In the genomic region with DNA sequence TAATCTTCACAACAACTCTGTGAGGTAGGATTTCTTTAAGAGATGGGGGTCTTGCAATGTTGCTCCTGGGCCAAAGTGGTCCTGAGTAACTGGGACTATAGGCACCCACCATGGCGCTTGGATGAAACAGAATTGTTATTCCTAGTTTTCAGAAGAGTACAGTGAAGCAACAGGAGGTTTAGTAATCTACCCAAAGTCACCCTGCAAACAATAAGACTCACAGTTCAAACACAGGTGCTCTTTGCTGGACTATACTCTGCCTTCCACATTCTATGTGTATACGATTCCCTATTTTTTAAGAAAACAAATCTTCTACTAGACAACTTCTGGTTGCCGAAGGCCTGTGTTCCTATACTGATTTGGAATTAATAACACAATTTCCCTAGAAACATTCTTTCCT, we compare ENCODE assay signal across 9 cellular contexts. TPM values are rescaled to one million over a fixed set of nuclear protein-coding genes. Genes with fewer than 3 reads are reported as not detected.
"Had no signal": no experiment of that assay in that cellular context is flagged by ENCODE, and none has a peak within 500 bp of the region (broad histone marks: within the 10 kb centered on the region; RNA-seq: fewer than 3 reads in every experiment).

No MANE protein-coding gene starts in this region.

- ATAC-seq: HCT116, K562 had no signal

- H3K9ac ChIP-seq: GM23248 had no signal

- DNase-seq: GM23248, GOT3, H7, HFFc6, IMR-90 had no signal

- H3K27ac ChIP-seq: GM23248, HL-60 had no signal

- H3K4me1 ChIP-seq: HAP-1 had no signal

- H2AFZ ChIP-seq: GM23248 had no signal

- H3K9me3 ChIP-seq: HAP-1 had no signal

- H3K4me3 ChIP-seq: GM23248, HAP-1, K562 had no signal

- H3K36me3 ChIP-seq: HAP-1 had no signal

RNA-seq across cellular contexts. Expression of a gene that starts 8.1 kb away (rescaled TPM):
- total RNA-seq: GM23248 had no signal
- polyA plus RNA-seq: GM23248 had no signal
